ENCODE assay signal across 9 cellular contexts in genomic region chr15:100383302-100384107, GRCh38. TPM values are rescaled to one million over a fixed set of nuclear protein-coding genes. Genes with fewer than 3 reads are reported as not detected.
A peak's percentile ranks its signal among the peaks of the same experiment; 100 is the strongest.
DNase-seq lines count a peak whose midpoint lies in the region; ATAC-seq and TF ChIP-seq lines count a peak whose summit lies in the region.
"Had no signal": no experiment of that assay in that cellular context is flagged by ENCODE, and none has a peak within 500 bp of the region (broad histone marks: within the 10 kb centered on the region; RNA-seq: fewer than 3 reads in every experiment).

No MANE protein-coding gene starts in this region.

- peaks cover 6% of the 10 kb centered on the region for H3K9me3 Mint-ChIP-seq in activated naive CD4-positive, alpha-beta T cell treated with anti-CD3 and anti-CD28 coated beads, Interleukin-2, amount 10 ng/mL, durations not matched to agents 7 days and 5 days
- peaks cover 48% of the 10 kb centered on the region for H3K9me3 Mint-ChIP-seq in mesothelial cell of epicardium

- no peaks in the 10 kb centered on the region for H3K4me1 Mint-ChIP-seq in activated naive CD4-positive, alpha-beta T cell treated with anti-CD3 and anti-CD28 coated beads, Interleukin-2, amount 10 ng/mL, durations not matched to agents 7 days and 5 days
- H3K4me1 Mint-ChIP-seq in mesothelial cell of epicardium = no peaks in the 10 kb centered on the region
- H3K4me1 Mint-ChIP-seq: naive B cell had no signal

- H2AFZ ChIP-seq in parathyroid adenoma = no peak overlapping the region

- H3K27ac ChIP-seq in coronary artery (no peak overlapping the region), parathyroid adenoma (no peak overlapping the region)

- H3K27me3 Mint-ChIP-seq in activated naive CD4-positive, alpha-beta T cell treated with anti-CD3 and anti-CD28 coated beads, Interleukin-2, amount 10 ng/mL, durations not matched to agents 7 days and 5 days = peaks cover 8% of the 10 kb centered on the region
- no peaks in the 10 kb centered on the region for H3K27me3 Mint-ChIP-seq in mesothelial cell of epicardium (ENCODE audit: low read depth)

- H3K4me1 ChIP-seq in parathyroid adenoma = no peaks in the 10 kb centered on the region

- H3K4me2 ChIP-seq in parathyroid adenoma (ENCODE audit: low read length) = no peak overlapping the region

- no peak overlapping the region for H3K4me3 ChIP-seq in coronary artery
- no peak overlapping the region for H3K4me3 ChIP-seq in parathyroid adenoma (ENCODE audit: low read depth, low read length)

- peak; percentile 29 for TF ChIP-seq CTCF in coronary artery (IDR thresholded peaks at IDR 0.05)
- peak; percentile 42 for TF ChIP-seq CTCF in parathyroid adenoma (IDR thresholded peaks at IDR 0.05)
- TF ChIP-seq CTCF in mesothelial cell of epicardium (IDR thresholded peaks at IDR 0.05; ENCODE audit: unreplicated experiment) = no peak

- no peak for ATAC-seq in HG03135 (IDR thresholded peaks at IDR 0.05; ENCODE audit: unreplicated experiment)
- no peak for ATAC-seq in HG03175 (IDR thresholded peaks at IDR 0.05; ENCODE audit: unreplicated experiment)

- no peaks in the 10 kb centered on the region for H3K27me3 ChIP-seq in parathyroid adenoma (ENCODE audit: control insufficient read depth, insufficient read depth, low read length)

- no peak overlapping the region for H3K4me3 Mint-ChIP-seq in activated naive CD4-positive, alpha-beta T cell treated with anti-CD3 and anti-CD28 coated beads, Interleukin-2, amount 10 ng/mL, durations not matched to agents 7 days and 5 days
- no peak overlapping the region for H3K4me3 Mint-ChIP-seq in mesothelial cell of epicardium

- no peak overlapping the region for H3K9ac ChIP-seq in parathyroid adenoma

- CTCF ChIA-PET in activated naive CD4-positive, alpha-beta T cell treated with anti-CD3 and anti-CD28 coated beads, Interleukin-2, amount 10 ng/mL, durations not matched to agents 7 days and 5 days (lab: Charles Lee) = interaction anchor here (0.6 to 3.0 kb wide), 7 partner anchors 10 to 1161 kb away, joined by 3 to 38 read pairs (median 3); partner anchors contain the start of gene ADAMTS17

- no peak overlapping the region for H3K27ac Mint-ChIP-seq in activated naive CD4-positive, alpha-beta T cell treated with anti-CD3 and anti-CD28 coated beads, Interleukin-2, amount 10 ng/mL, durations not matched to agents 7 days and 5 days
- no peak overlapping the region for H3K27ac Mint-ChIP-seq in mesothelial cell of epicardium
- H3K27ac Mint-ChIP-seq: naive B cell had no signal

- H3K36me3 ChIP-seq in parathyroid adenoma (ENCODE audit: control insufficient read depth, insufficient read depth, low read length) = no peaks in the 10 kb centered on the region

- H3K36me3 Mint-ChIP-seq in activated naive CD4-positive, alpha-beta T cell treated with anti-CD3 and anti-CD28 coated beads, Interleukin-2, amount 10 ng/mL, durations not matched to agents 7 days and 5 days = no peaks in the 10 kb centered on the region
- peaks cover 17% of the 10 kb centered on the region for H3K36me3 Mint-ChIP-seq in mesothelial cell of epicardium

- H3K79me2 ChIP-seq in parathyroid adenoma = no peaks in the 10 kb centered on the region

- peak; percentile 50 for DNase-seq in activated naive CD4-positive, alpha-beta T cell treated with anti-CD3 and anti-CD28 coated beads, Interleukin-2, amount 10 ng/mL, durations not matched to agents 7 days and 5 days
- DNase-seq in activated naive CD4-positive, alpha-beta T cell treated with anti-CD3 and anti-CD28 coated beads, Interleukin-2, amount 50 U/mL, for 16 hours = no peak
- DNase-seq in NCI-H146 treated with DMSO at 0.1 percent for 48 hours (lab: John Stamatoyannopoulos, UW; ENCODE audit: unreplicated experiment) (peak; percentile 53), coronary artery (ENCODE audit: low spot score) (no peak), mesothelial cell of epicardium (ENCODE audit: low spot score in 2 of 2, unreplicated experiment in 2 of 2) (no peak)
- DNase-seq: naive B cell had no signal

- no peaks in the 10 kb centered on the region for H3K9me3 ChIP-seq in parathyroid adenoma (ENCODE audit: control insufficient read depth, low read length)

RNA-seq across cellular contexts. Expression of gene ADAMTS17, which starts 41.7 kb away (rescaled TPM):
- 39.4 to 42.1 TPM (median 40.2 TPM) in 3 replicates for total RNA-seq in mesothelial cell of epicardium

Comparison
In these comparisons a context has a peak if more than half of its experiments do, and no peak if none do; other contexts are left out.
1. DNase-seq: peak in activated naive CD4-positive, alpha-beta T cell treated with anti-CD3 and anti-CD28 coated beads, Interleukin-2, amount 10 ng/mL, durations not matched to agents 7 days and 5 days (single experiment) and NCI-H146 treated with DMSO at 0.1 percent for 48 hours (single experiment); none in activated naive CD4-positive, alpha-beta T cell treated with anti-CD3 and anti-CD28 coated beads, Interleukin-2, amount 50 U/mL, for 16 hours (single experiment), coronary artery (single experiment) and mesothelial cell of epicardium (0 of 2).